ENCODE assay signal across 8 cellular contexts in the genomic region with DNA sequence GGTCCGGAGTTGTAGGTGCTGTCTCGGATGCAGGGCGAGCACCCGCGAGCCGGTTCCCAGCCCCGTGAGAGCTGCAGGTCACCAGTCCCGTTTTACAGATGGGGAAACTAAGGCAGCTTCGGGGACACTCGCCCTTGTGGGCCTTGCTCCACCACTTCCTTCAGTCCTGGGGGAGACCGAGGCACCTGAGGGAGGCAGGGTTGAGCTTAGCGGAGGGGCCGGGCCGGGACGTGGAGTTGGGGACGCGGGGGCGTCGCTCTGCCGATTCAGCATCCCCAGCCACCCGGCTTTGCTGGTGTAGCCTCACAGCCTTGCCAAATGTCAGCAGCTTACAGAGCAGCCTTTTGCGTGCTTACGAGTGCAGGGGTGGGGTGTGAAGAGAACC. TPM values are rescaled to one million over a fixed set of nuclear protein-coding genes. Genes with fewer than 3 reads are reported as not detected.
DNase-seq lines count a peak whose midpoint lies in the region; ATAC-seq and TF ChIP-seq lines count a peak whose summit lies in the region.

No MANE protein-coding gene starts in this region.

- H3K9me3 ChIP-seq in endodermal cell (ENCODE audit: control insufficient read depth, low read length) (no peaks in the 10 kb centered on the region), subcutaneous abdominal adipose tissue (ENCODE audit: control insufficient read depth in 5 of 5, low read length in 5 of 5) (no peaks in the 10 kb centered on the region)

- H3K4me1 Mint-ChIP-seq in endodermal cell (peaks cover 6% of the 10 kb centered on the region), natural killer cell (peaks cover 15 to 22% of the 10 kb centered on the region in 2 donors)

- H3K9me3 Mint-ChIP-seq in endodermal cell (no peaks in the 10 kb centered on the region), natural killer cell (no peaks in the 10 kb centered on the region)

- H3K27me3 ChIP-seq in HL-60 (ENCODE audit: insufficient read depth, poor library complexity, severe bottlenecking) (no peaks in the 10 kb centered on the region), endodermal cell (ENCODE audit: control insufficient read depth, insufficient read depth, low read length, poor library complexity, severe bottlenecking) (no peaks in the 10 kb centered on the region), subcutaneous abdominal adipose tissue (ENCODE audit: control insufficient read depth in 5 of 5, insufficient read depth in 4 of 5, low read length in 5 of 5) (no peaks in the 10 kb centered on the region)

- WGBS in endodermal cell (ENCODE audit: insufficient coverage in 1 of 2, insufficient read length in 1 of 2), 2 experiments, result 0 to 1% methylated on average over 2 to 23 of the region's 23 CpGs

- H3K27ac Mint-ChIP-seq in endodermal cell (peak overlapping the region; percentile 58), natural killer cell (peak overlapping the region in 1 of 2 donors; percentile 90)

- intact Hi-C loops in natural killer cell (cut with micrococcal nuclease), result no loop called here

- DNase-seq in DMS153 (lab: John Stamatoyannopoulos, UW) (peak; percentile 3), DMS153 treated with DMSO at 0.1 percent for 48 hours (lab: John Stamatoyannopoulos, UW; ENCODE audit: unreplicated experiment) (no peak), HL-60 (ENCODE audit: low read depth in 1 of 2, low spot score in 1 of 2) (peak in 1 of 2 experiments; percentile 33), endodermal cell (peak; percentile 65), natural killer cell (peak; percentile 26), cortex of kidney (lab: John Stamatoyannopoulos, UW) (no peak)
- DNase-seq in activated CD4-positive, alpha-beta T cell treated with anti-CD3 and anti-CD28 coated beads, Interleukin-2, amount 50 U/mL, for 48 hours, result peak; percentile 59 to 66

- H3K4me1 ChIP-seq in endodermal cell (ENCODE audit: control insufficient read depth, insufficient read depth, low read length) (no peaks in the 10 kb centered on the region), subcutaneous abdominal adipose tissue (ENCODE audit: control insufficient read depth in 5 of 5, insufficient read depth in 5 of 5, low read length in 5 of 5) (peaks cover 4 to 29% (median 25%) of the 10 kb centered on the region in 5 donors)

- H3K4me3 Mint-ChIP-seq in endodermal cell (peak overlapping the region; percentile 71), natural killer cell (peak overlapping the region; percentile 92)

- H3K9ac ChIP-seq in endodermal cell (ENCODE audit: extremely low read depth, low read length, poor library complexity, severe bottlenecking) (peak overlapping the region; percentile 88), subcutaneous abdominal adipose tissue (ENCODE audit: low read length in 5 of 5) (peak overlapping the region in 4 of 5 donors; percentile 63 to 84 (median 73))

- H3K27me3 Mint-ChIP-seq in endodermal cell (ENCODE audit: insufficient read depth), result peaks cover 3% of the 10 kb centered on the region
- H3K27me3 Mint-ChIP-seq in natural killer cell (ENCODE audit: low read depth in 2 of 2), result no peaks in the 10 kb centered on the region

- peaks cover 30% of the 10 kb centered on the region for H3K36me3 ChIP-seq in endodermal cell (ENCODE audit: control insufficient read depth, insufficient read depth, low read length)
- H3K36me3 ChIP-seq in subcutaneous abdominal adipose tissue (ENCODE audit: control insufficient read depth in 5 of 5, insufficient read depth in 5 of 5, low read length in 5 of 5), result peaks cover 0 to 26% (median 19%) of the 10 kb centered on the region in 5 donors

- H3K4me3 ChIP-seq in HL-60 (replicated peaks; ENCODE audit: insufficient read depth, low read length), result peak overlapping the region; percentile 95
- peak overlapping the region; percentile 95 for H3K4me3 ChIP-seq in endodermal cell (ENCODE audit: low read length)
- H3K4me3 ChIP-seq in subcutaneous abdominal adipose tissue (ENCODE audit: low read depth in 1 of 5, low read length in 5 of 5), result peak overlapping the region; percentile 58 to 86 (median 82)

- H3K27ac ChIP-seq in HL-60 (replicated peaks), result peak overlapping the region; percentile 99
- H3K27ac ChIP-seq in endodermal cell (ENCODE audit: low read depth, low read length), result no peak overlapping the region
- no peak overlapping the region for H3K27ac ChIP-seq in subcutaneous abdominal adipose tissue (ENCODE audit: low read depth, low read length)

- TF ChIP-seq CTCF in HL-60 (IDR thresholded peaks at IDR 0.05; ENCODE audit: insufficient read depth, low read length), result no peak
- TF ChIP-seq CTCF in endodermal cell (conservative IDR thresholded peaks at IDR 0.05), result no peak
- no peak for TF ChIP-seq CTCF in natural killer cell (IDR thresholded peaks at IDR 0.05)

- peaks cover 22% of the 10 kb centered on the region for H3K36me3 Mint-ChIP-seq in endodermal cell (ENCODE audit: low read depth)
- H3K36me3 Mint-ChIP-seq in natural killer cell, result no peaks in the 10 kb centered on the region

- ATAC-seq in natural killer cell, result peak in 1 of 3 donors; percentile 2

RNA-seq across cellular contexts. Expression of a gene that starts 0.5 kb away (rescaled TPM):
- total RNA-seq in endodermal cell (10 to 100 TPM; 65.7 to 82.1 TPM), natural killer cell (10 to 100 TPM; 61.8 to 74.0 (median 69.3) TPM)
- 105 TPM for polyA plus RNA-seq in endodermal cell (2013, experiment 1 of 2)
- polyA plus RNA-seq in endodermal cell (2013, experiment 2 of 2), result 99.0 TPM

RNA-seq across cellular contexts. Expression of a gene that starts 11.3 kb away (rescaled TPM):
- total RNA-seq in endodermal cell (not detected), natural killer cell (under 1 TPM in 2 of 3 donors, not detected in 1; 0.82 to 0.99 TPM)
- polyA plus RNA-seq in endodermal cell (2013, experiment 1 of 2), result not detected
- not detected for polyA plus RNA-seq in endodermal cell (2013, experiment 2 of 2)

RNA-seq across cellular contexts. Expression of a gene that starts 30.8 kb away (rescaled TPM):
- total RNA-seq in endodermal cell (100 to 1,000 TPM; 115 to 117 TPM), natural killer cell (100 to 1,000 TPM; 152 to 165 (median 159) TPM)
- polyA plus RNA-seq in endodermal cell (2013, experiment 1 of 2), result 123 TPM
- 111 TPM for polyA plus RNA-seq in endodermal cell (2013, experiment 2 of 2)

RNA-seq across cellular contexts. Expression of a gene that starts 33.1 kb away (rescaled TPM):
- total RNA-seq in endodermal cell (10 to 100 TPM; 73.5 to 84.5 TPM), natural killer cell (10 to 100 TPM; 43.4 to 57.0 (median 53.3) TPM)
- 36.7 TPM for polyA plus RNA-seq in endodermal cell (2013, experiment 1 of 2)
- 33.1 TPM for polyA plus RNA-seq in endodermal cell (2013, experiment 2 of 2)

RNA-seq across cellular contexts. Expression of a gene that starts 42.6 kb away (rescaled TPM):
- total RNA-seq in endodermal cell (100 to 1,000 TPM in 1 of 2 donors, 10 to 100 TPM in 1; 55.8 to 147 TPM), natural killer cell (1 to 10 TPM; 1.4 to 8.1 (median 2.6) TPM)
- 78.9 TPM for polyA plus RNA-seq in endodermal cell (2013, experiment 1 of 2)
- polyA plus RNA-seq in endodermal cell (2013, experiment 2 of 2), result 83.8 TPM

Comparison
In these comparisons a context has a peak if more than half of its experiments do, and no peak if none do; other contexts are left out.
1. DNase-seq: peak in DMS153 (single experiment), activated CD4-positive, alpha-beta T cell treated with anti-CD3 and anti-CD28 coated beads, Interleukin-2, amount 50 U/mL, for 48 hours (2 of 2), endodermal cell (single experiment) and natural killer cell (single experiment); none in DMS153 treated with DMSO at 0.1 percent for 48 hours (single experiment) and cortex of kidney (single experiment).
2. Peak in every context shown above with its lines, with median percentiles within 50 percentile points of each other: H3K4me3 ChIP-seq.